ENCODE assay signal across 1 cellular context in genomic region chr3:50324351-50325144, GRCh38.
A peak's percentile ranks its signal among the peaks of the same experiment; 100 is the strongest.
TF ChIP-seq lines count a peak whose summit lies in the region.

No MANE protein-coding gene starts in this region.

TF ChIP-seq in HEK293, 187 proteins besides CTCF, POLR2A, EP300 and RAD21:
- peak; percentile 65; the same call in 1 of the 2 replicates for TF ChIP-seq ZIC2 (tag by site-specific recombination; IDR thresholded peaks at IDR 0.05)
- no peak for TF ChIP-seq ZNF792 (tag by site-specific recombination; IDR thresholded peaks at IDR 0.05)
- no peak for TF ChIP-seq ZNF677 (tag by site-specific recombination; IDR thresholded peaks at IDR 0.05)
- 0 out of 2 replicates have a peak, but pooled peaks have one; percentile 21 for TF ChIP-seq SP7 (tag by site-specific recombination; IDR thresholded peaks at IDR 0.05)
- no peak for TF ChIP-seq ZNF114 (tag by site-specific recombination; IDR thresholded peaks at IDR 0.05)
- TF ChIP-seq ZNF785 (tag by site-specific recombination; IDR thresholded peaks at IDR 0.05) = no peak
- TF ChIP-seq ZNF692 (tag by site-specific recombination; IDR thresholded peaks at IDR 0.05) = peak; percentile 49; the same call in 1 of the 2 replicates
- no peak for TF ChIP-seq RBAK (tag by site-specific recombination; IDR thresholded peaks at IDR 0.05)
- peak; percentile 82 for TF ChIP-seq ZNF654 (tag by site-specific recombination; IDR thresholded peaks at IDR 0.05; ENCODE audit: low read depth)
- no peak for TF ChIP-seq ZNF354C (tag by site-specific recombination; IDR thresholded peaks at IDR 0.05; ENCODE audit: borderline replicate concordance, low read depth)
- TF ChIP-seq ZNF600 (tag by site-specific recombination; IDR thresholded peaks at IDR 0.05) = no peak
- TF ChIP-seq, protein P1, sequence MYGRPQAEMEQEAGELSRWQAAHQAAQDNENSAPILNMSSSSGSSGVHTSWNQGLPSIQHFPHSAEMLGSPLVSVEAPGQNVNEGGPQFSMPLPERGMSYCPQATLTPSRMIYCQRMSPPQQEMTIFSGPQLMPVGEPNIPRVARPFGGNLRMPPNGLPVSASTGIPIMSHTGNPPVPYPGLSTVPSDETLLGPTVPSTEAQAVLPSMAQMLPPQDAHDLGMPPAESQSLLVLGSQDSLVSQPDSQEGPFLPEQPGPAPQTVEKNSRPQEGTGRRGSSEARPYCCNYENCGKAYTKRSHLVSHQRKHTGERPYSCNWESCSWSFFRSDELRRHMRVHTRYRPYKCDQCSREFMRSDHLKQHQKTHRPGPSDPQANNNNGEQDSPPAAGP (tag by site-specific recombination; IDR thresholded peaks at IDR 0.05) = 0 out of 2 replicates have a peak, but pooled peaks have one; percentile 25
- peak; percentile 89 for TF ChIP-seq GLIS1 (tag by site-specific recombination; IDR thresholded peaks at IDR 0.05)
- TF ChIP-seq MYNN (tag by site-specific recombination; IDR thresholded peaks at IDR 0.05; ENCODE audit: borderline replicate concordance) = no peak
- no peak for TF ChIP-seq ZBTB21 (tag by site-specific recombination; IDR thresholded peaks at IDR 0.05)
- peak; percentile 48 for TF ChIP-seq IKZF3 (tag by site-specific recombination; IDR thresholded peaks at IDR 0.05)
- TF ChIP-seq ZFP3 (tag by site-specific recombination; IDR thresholded peaks at IDR 0.05; ENCODE audit: low read depth) = no peak
- TF ChIP-seq ZNF292 (tag by site-specific recombination; IDR thresholded peaks at IDR 0.05; ENCODE audit: borderline replicate concordance, low read depth) = no peak
- peak; percentile 36 for TF ChIP-seq ZNF335 (tag by site-specific recombination; conservative IDR thresholded peaks at IDR 0.05)
- no peak for TF ChIP-seq SCRT1 (tag by site-specific recombination; IDR thresholded peaks at IDR 0.05; ENCODE audit: borderline replicate concordance)
- TF ChIP-seq ZFHX2 (tag by site-specific recombination; conservative IDR thresholded peaks at IDR 0.05) = 0 out of 2 replicates have a peak, but pooled peaks have one; percentile 20
- no peak for TF ChIP-seq ZNF140 (tag by site-specific recombination; IDR thresholded peaks at IDR 0.05)
- no peak for TF ChIP-seq ZBTB17 (tag by site-specific recombination; IDR thresholded peaks at IDR 0.05)
- TF ChIP-seq, protein P2, sequence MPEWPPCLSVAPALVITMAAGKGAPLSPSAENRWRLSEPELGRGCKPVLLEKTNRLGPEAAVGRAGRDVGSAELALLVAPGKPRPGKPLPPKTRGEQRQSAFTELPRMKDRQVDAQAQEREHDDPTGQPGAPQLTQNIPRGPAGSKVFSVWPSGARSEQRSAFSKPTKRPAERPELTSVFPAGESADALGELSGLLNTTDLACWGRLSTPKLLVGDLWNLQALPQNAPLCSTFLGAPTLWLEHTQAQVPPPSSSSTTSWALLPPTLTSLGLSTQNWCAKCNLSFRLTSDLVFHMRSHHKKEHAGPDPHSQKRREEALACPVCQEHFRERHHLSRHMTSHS (tag by site-specific recombination; IDR thresholded peaks at IDR 0.05) = no peak
- TF ChIP-seq ZSCAN30 (tag by site-specific recombination; IDR thresholded peaks at IDR 0.05) = no peak
- peak; percentile 62; the same call in 1 of the 2 replicates for TF ChIP-seq ZNF2 (tag by site-specific recombination; IDR thresholded peaks at IDR 0.05)
- no peak for TF ChIP-seq ZNF571 (tag by site-specific recombination; IDR thresholded peaks at IDR 0.05)
- TF ChIP-seq ZNF302 (tag by site-specific recombination; IDR thresholded peaks at IDR 0.05; ENCODE audit: low read depth) = no peak
- no peak for TF ChIP-seq ZBTB11 (tag by site-specific recombination; conservative IDR thresholded peaks at IDR 0.05; ENCODE audit: low read depth)
- no peak for TF ChIP-seq ZBTB48 (tag by site-specific recombination; IDR thresholded peaks at IDR 0.05)
- TF ChIP-seq ZNF664 (tag by site-specific recombination; IDR thresholded peaks at IDR 0.05) = no peak
- TF ChIP-seq, protein P3, sequence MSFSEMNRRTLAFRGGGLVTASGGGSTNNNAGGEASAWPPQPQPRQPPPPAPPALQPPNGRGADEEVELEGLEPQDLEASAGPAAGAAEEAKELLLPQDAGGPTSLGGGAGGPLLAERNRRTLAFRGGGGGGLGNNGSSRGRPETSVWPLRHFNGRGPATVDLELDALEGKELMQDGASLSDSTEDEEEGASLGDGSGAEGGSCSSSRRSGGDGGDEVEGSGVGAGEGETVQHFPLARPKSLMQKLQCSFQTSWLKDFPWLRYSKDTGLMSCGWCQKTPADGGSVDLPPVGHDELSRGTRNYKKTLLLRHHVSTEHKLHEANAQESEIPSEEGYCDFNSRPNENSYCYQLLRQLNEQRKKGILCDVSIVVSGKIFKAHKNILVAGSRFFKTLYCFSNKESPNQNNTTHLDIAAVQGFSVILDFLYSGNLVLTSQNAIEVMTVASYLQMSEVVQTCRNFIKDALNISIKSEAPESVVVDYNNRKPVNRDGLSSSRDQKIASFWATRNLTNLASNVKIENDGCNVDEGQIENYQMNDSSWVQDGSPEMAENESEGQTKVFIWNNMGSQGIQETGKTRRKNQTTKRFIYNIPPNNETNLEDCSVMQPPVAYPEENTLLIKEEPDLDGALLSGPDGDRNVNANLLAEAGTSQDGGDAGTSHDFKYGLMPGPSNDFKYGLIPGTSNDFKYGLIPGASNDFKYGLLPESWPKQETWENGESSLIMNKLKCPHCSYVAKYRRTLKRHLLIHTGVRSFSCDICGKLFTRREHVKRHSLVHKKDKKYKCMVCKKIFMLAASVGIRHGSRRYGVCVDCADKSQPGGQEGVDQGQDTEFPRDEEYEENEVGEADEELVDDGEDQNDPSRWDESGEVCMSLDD (tag by site-specific recombination; IDR thresholded peaks at IDR 0.05) = 0 out of 2 replicates have a peak, but pooled peaks have one; percentile 30
- TF ChIP-seq ZEB2 (tag by site-specific recombination; IDR thresholded peaks at IDR 0.05) = 0 out of 2 replicates have a peak, but pooled peaks have one; percentile 43
- TF ChIP-seq, protein P4, sequence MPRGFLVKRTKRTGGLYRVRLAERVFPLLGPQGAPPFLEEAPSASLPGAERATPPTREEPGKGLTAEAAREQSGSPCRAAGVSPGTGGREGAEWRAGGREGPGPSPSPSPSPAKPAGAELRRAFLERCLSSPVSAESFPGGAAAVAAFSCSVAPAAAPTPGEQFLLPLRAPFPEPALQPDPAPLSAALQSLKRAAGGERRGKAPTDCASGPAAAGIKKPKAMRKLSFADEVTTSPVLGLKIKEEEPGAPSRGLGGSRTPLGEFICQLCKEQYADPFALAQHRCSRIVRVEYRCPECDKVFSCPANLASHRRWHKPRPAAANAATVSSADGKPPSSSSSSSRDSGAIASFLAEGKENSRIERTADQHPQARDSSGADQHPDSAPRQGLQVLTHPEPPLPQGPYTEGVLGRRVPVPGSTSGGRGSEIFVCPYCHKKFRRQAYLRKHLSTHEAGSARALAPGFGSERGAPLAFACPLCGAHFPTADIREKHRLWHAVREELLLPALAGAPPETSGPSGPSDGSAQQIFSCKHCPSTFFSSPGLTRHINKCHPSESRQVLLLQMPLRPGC (tag by site-specific recombination; IDR thresholded peaks at IDR 0.05) = no peak
- TF ChIP-seq PATZ1 (tag by site-specific recombination; IDR thresholded peaks at IDR 0.05) = peak; percentile 68
- TF ChIP-seq GLIS2 (tag by site-specific recombination; IDR thresholded peaks at IDR 0.05) = peak; percentile 93
- TF ChIP-seq ZNF148 (tag by site-specific recombination; IDR thresholded peaks at IDR 0.05; ENCODE audit: borderline replicate concordance) = no peak
